Comparison of ENCODE assay signal across 12 cellular contexts in genomic region chr20:49894073-49894470, GRCh38. TPM values are rescaled to one million over a fixed set of nuclear protein-coding genes. Genes with fewer than 3 reads are reported as not detected.
A peak's percentile ranks its signal among the peaks of the same experiment; 100 is the strongest.
DNase-seq lines count a peak whose midpoint lies in the region; ATAC-seq and TF ChIP-seq lines count a peak whose summit lies in the region.
"Had no signal": no experiment of that assay in that cellular context is flagged by ENCODE, and none has a peak within 500 bp of the region (broad histone marks: within the 10 kb centered on the region; RNA-seq: fewer than 3 reads in every experiment).

No MANE protein-coding gene starts in this region.

- no peak overlapping the region for H3K4me3 Mint-ChIP-seq in activated T-helper 2 cell treated with anti-CD3 and anti-CD28 coated beads, Interferon-gamma antibody, Interleukin-2, Interleukin-4, amounts not matched to agents 10 μg/mL and 5 μg/mL and 100 μg/mL, durations not matched to agents 14 hours and 24 hours and 36 hours (ENCODE audit: low read depth)

- H4K91ac ChIP-seq in IMR-90 (ENCODE audit: insufficient read depth, low read depth, low read length), result no peak overlapping the region

- H3K36me3 Mint-ChIP-seq in activated T-helper 2 cell treated with anti-CD3 and anti-CD28 coated beads, Interferon-gamma antibody, Interleukin-2, Interleukin-4, amounts not matched to agents 10 μg/mL and 5 μg/mL and 100 μg/mL, durations not matched to agents 14 hours and 24 hours and 36 hours (ENCODE audit: low read depth), result peaks cover 14% of the 10 kb centered on the region

- H3K27me3 Mint-ChIP-seq in activated T-helper 2 cell treated with anti-CD3 and anti-CD28 coated beads, Interferon-gamma antibody, Interleukin-2, Interleukin-4, amounts not matched to agents 10 μg/mL and 5 μg/mL and 100 μg/mL, durations not matched to agents 14 hours and 24 hours and 36 hours (ENCODE audit: low read depth), result no peaks in the 10 kb centered on the region

- peaks cover 15% of the 10 kb centered on the region for H3K4me1 Mint-ChIP-seq in activated T-helper 2 cell treated with anti-CD3 and anti-CD28 coated beads, Interferon-gamma antibody, Interleukin-2, Interleukin-4, amounts not matched to agents 10 μg/mL and 5 μg/mL and 100 μg/mL, durations not matched to agents 14 hours and 24 hours and 36 hours (ENCODE audit: low read depth)

- H3K27me3 ChIP-seq in IMR-90 (ENCODE audit: control insufficient read depth, insufficient read depth, low read length), result no peaks in the 10 kb centered on the region
- H3K27me3 ChIP-seq: esophagus squamous epithelium had no signal

- H3K79me1 ChIP-seq in IMR-90 (ENCODE audit: low read depth in 1 of 2, low read length in 2 of 2), result peaks cover 0 to 4% of the 10 kb centered on the region in 2 experiments; a peak in 1 of 4 replicates

- H3K23ac ChIP-seq in IMR-90 (ENCODE audit: low read depth, low read length), result peak overlapping the region; percentile 3; the same call in 1 of the 2 replicates

- no peak overlapping the region for H3K27ac ChIP-seq in IMR-90 (ENCODE audit: insufficient read depth, low read length)

- peak overlapping the region; percentile 84 for H3K27ac Mint-ChIP-seq in activated T-helper 2 cell treated with anti-CD3 and anti-CD28 coated beads, Interferon-gamma antibody, Interleukin-2, Interleukin-4, amounts not matched to agents 10 μg/mL and 5 μg/mL and 100 μg/mL, durations not matched to agents 14 hours and 24 hours and 36 hours

- H3K9me1 ChIP-seq in IMR-90 (ENCODE audit: insufficient read depth, low read length), result no peaks in the 10 kb centered on the region

- no peak overlapping the region for H3K4ac ChIP-seq in IMR-90 (ENCODE audit: low read depth, low read length)

- H4K20me1 ChIP-seq in IMR-90 (ENCODE audit: insufficient read depth, low read length), result no peaks in the 10 kb centered on the region

- no peak overlapping the region for H2AK9ac ChIP-seq in IMR-90 (replicated peaks; ENCODE audit: low read depth, low read length, poor library complexity)

- TF ChIP-seq CTCF in IMR-90 (conservative IDR thresholded peaks at IDR 0.05; ENCODE audit: low read depth, low read length), result no peak

- H3K14ac ChIP-seq in IMR-90 (replicated peaks; ENCODE audit: low read depth, low read length), result no peak overlapping the region; the same call in 1 of the 2 replicates

- no peak overlapping the region for H2BK120ac ChIP-seq in IMR-90 (ENCODE audit: low read depth, low read length)

- no peak overlapping the region for H4K5ac ChIP-seq in IMR-90 (ENCODE audit: low read depth, low read length)

- no peak overlapping the region for H3K18ac ChIP-seq in IMR-90 (ENCODE audit: low read depth, low read length)

- H3K9me3 Mint-ChIP-seq in activated T-helper 2 cell treated with anti-CD3 and anti-CD28 coated beads, Interferon-gamma antibody, Interleukin-2, Interleukin-4, amounts not matched to agents 10 μg/mL and 5 μg/mL and 100 μg/mL, durations not matched to agents 14 hours and 24 hours and 36 hours, result no peaks in the 10 kb centered on the region

- no peak overlapping the region for H3K56ac ChIP-seq in IMR-90 (ENCODE audit: extremely low read depth, insufficient read depth, low read length)

- peak overlapping the region; percentile 60 for H3K4me2 ChIP-seq in IMR-90 (ENCODE audit: low read depth, low read length)

- no peak overlapping the region for H3K4me3 ChIP-seq in IMR-90 (ENCODE audit: insufficient read depth, low read depth, low read length)

- no peak overlapping the region for H2BK20ac ChIP-seq in IMR-90 (ENCODE audit: low read depth, low read length)

- no TSS peak for BruUV-seq in IMR-90 (replicated peaks; lab: Mats Ljungman, UMichigan)

- H2BK5ac ChIP-seq in IMR-90 (ENCODE audit: low read depth, low read length, poor library complexity, severe bottlenecking), result no peak overlapping the region

- H2BK15ac ChIP-seq in IMR-90 (ENCODE audit: low read depth, low read length), result no peak overlapping the region

- dilution Hi-C loops in IMR-90 (cut with HindIII; ENCODE audit: low sequenced_read_pairs, unreplicated experiment), result no loop called here

- H4K8ac ChIP-seq in IMR-90 (ENCODE audit: low read depth in 2 of 2, low read length in 2 of 2), result no peak overlapping the region

- intact Hi-C loops in IMR-90 (cut with micrococcal nuclease), result no loop called here
- intact Hi-C loops in activated T-helper 2 cell treated with anti-CD3 and anti-CD28 coated beads, Interferon-gamma antibody, Interleukin-2, Interleukin-4, amounts not matched to agents 10 μg/mL and 5 μg/mL and 100 μg/mL, durations not matched to agents 14 hours and 24 hours and 36 hours (cut with micrococcal nuclease), result no loop called here

- TF ChIP-seq POLR2A in IMR-90 (IDR thresholded peaks at IDR 0.05; ENCODE audit: low read depth, low read length), result no peak

- peak; percentile 14 for DNase-seq in activated T-cell treated with anti-CD3 and anti-CD28 coated beads for 24 hours (ENCODE audit: low read depth)
- no peak for DNase-seq in activated T-cell treated with anti-CD3 and anti-CD28 coated beads, Interleukin-2, amount 50 U/mL, for 1 hour
- DNase-seq in IMR-90, result no peak
- no peak for DNase-seq in activated T-helper 2 cell treated with anti-CD3 and anti-CD28 coated beads, Interferon-gamma antibody, Interleukin-2, Interleukin-4, amounts not matched to agents 10 μg/mL and 5 μg/mL and 100 μg/mL, durations not matched to agents 14 hours and 24 hours and 36 hours (ENCODE audit: low spot score)
- DNase-seq in stimulated activated CD4-positive, alpha-beta T cell treated with anti-CD3 and anti-CD28 coated beads, Interleukin-2, amount 100 ng/mL, for 24 hours, result peak; percentile 33 to 44
- no peak for DNase-seq in NCI-H2171 (lab: John Stamatoyannopoulos, UW)
- DNase-seq in AML-193 (lab: John Stamatoyannopoulos, UW), result no peak
- no peak for DNase-seq in HEK293T (ENCODE audit: extremely low spot score)
- DNase-seq: activated CD8-positive, alpha-beta memory T cell treated with anti-CD3 and anti-CD28 coated beads for 24 hours; central memory CD4-positive, alpha-beta T cell; esophagus squamous epithelium; GF-D8 had no signal

- WGBS in IMR-90 (ENCODE audit: extremely low coverage in 2 of 2, insufficient read length in 1 of 2), 2 experiments, result no CpG with 5 or more reads among the region's 6 CpGs

- POLR2A ChIA-PET in IMR-90 (lab: Charles Lee; ENCODE audit: unreplicated experiment) (no interaction called here), HEK293T (lab: Yijun Ruan, JAX) (no interaction called here)

- in situ Hi-C loops in IMR-90 (cut with MboI; ENCODE audit: low sequenced_read_pairs), result no loop called here

- no peak overlapping the region for H3K9ac ChIP-seq in IMR-90 (ENCODE audit: low read depth, low read length)

- H3K4me1 ChIP-seq in IMR-90 (ENCODE audit: control insufficient read depth, insufficient read depth, low read length), result peaks cover 20% of the 10 kb centered on the region

- CTCF ChIA-PET in IMR-90 (lab: Yijun Ruan, JAX) (no interaction called here), HEK293T (lab: Yijun Ruan, JAX) (interaction anchor here (0.9 to 1.7 kb wide), 2 partner anchors 9 to 16 kb away, joined by 3 to 4 read pairs; no protein-coding TSS in a partner anchor)

- 0 out of 2 replicates have a peak, but pooled peaks cover 1% of the 10 kb centered on the region for H3K36me3 ChIP-seq in IMR-90 (ENCODE audit: control insufficient read depth, insufficient read depth, low read length)

- ATAC-seq in IMR-90 (ENCODE audit: low read depth), result no peak

- no peak overlapping the region for H2AFZ ChIP-seq in IMR-90 (replicated peaks; ENCODE audit: low read length, poor library complexity)

- TF ChIP-seq RAD21 in IMR-90 (IDR thresholded peaks at IDR 0.05; ENCODE audit: low read length), result no peak

- H3K9me3 ChIP-seq in IMR-90 (ENCODE audit: control insufficient read depth, insufficient read depth, low read length), result no peaks in the 10 kb centered on the region
- H3K9me3 ChIP-seq: esophagus squamous epithelium had no signal

- no peak overlapping the region for H2AK5ac ChIP-seq in IMR-90 (ENCODE audit: low read depth, low read length)

TF ChIP-seq in IMR-90, 13 proteins besides CTCF, POLR2A, EP300 and RAD21:
- no peak for TF ChIP-seq RCOR1 (IDR thresholded peaks at IDR 0.05; ENCODE audit: insufficient replicate concordance, low read length)

TF ChIP-seq in HEK293T, 16 proteins besides CTCF, POLR2A, EP300 and RAD21:
- TF ChIP-seq HDGF (IDR thresholded peaks at IDR 0.05; ENCODE audit: borderline replicate concordance) (no peak), NFRKB (IDR thresholded peaks at IDR 0.05) (no peak), L3MBTL2 (conservative IDR thresholded peaks at IDR 0.05) (no peak), LEF1 (IDR thresholded peaks at IDR 0.05; ENCODE audit: borderline replicate concordance) (no peak), FOXK2 (IDR thresholded peaks at IDR 0.05) (no peak)
TF ChIP-seq in HEK293T: peak in this region for 0.

RNA-seq across cellular contexts. Expression of gene SPATA2, which starts 21.3 kb away (rescaled TPM):
- 1.3 and 1.4 TPM in 2 replicates for total RNA-seq in IMR-90 (2012; rRNA removed)
- polyA plus RNA-seq in IMR-90 (2012; rRNA removed), result 4.4 and 4.5 TPM in 2 replicates
- 3.5 and 5.8 TPM in 2 replicates for polyA plus RNA-seq in IMR-90 (2012; cell fraction: cytosol; rRNA removed)
- polyA plus RNA-seq in IMR-90 (2012; cell fraction: nucleus; rRNA removed; ENCODE audit: low replicate concordance), result 5.9 and 9.4 TPM in 2 replicates
- 8.3 and 8.5 TPM in 2 replicates for total RNA-seq in activated T-helper 2 cell treated with anti-CD3 and anti-CD28 coated beads, Interferon-gamma antibody, Interleukin-2, Interleukin-4, amounts not matched to agents 10 μg/mL and 5 μg/mL and 100 μg/mL, durations not matched to agents 14 hours and 24 hours and 36 hours

RNA-seq across cellular contexts. Expression of gene RNF114, which starts 42.1 kb away (rescaled TPM):
- 44.6 and 49.7 TPM in 2 replicates for total RNA-seq in IMR-90 (2012; rRNA removed)
- polyA plus RNA-seq in IMR-90 (2012; rRNA removed), result 55.0 and 62.3 TPM in 2 replicates
- polyA plus RNA-seq in IMR-90 (2012; cell fraction: cytosol; rRNA removed), result 122 and 166 TPM in 2 replicates
- 88.0 and 111 TPM in 2 replicates for polyA plus RNA-seq in IMR-90 (2012; cell fraction: nucleus; rRNA removed; ENCODE audit: low replicate concordance)
- 64.0 and 67.6 TPM in 2 replicates for total RNA-seq in activated T-helper 2 cell treated with anti-CD3 and anti-CD28 coated beads, Interferon-gamma antibody, Interleukin-2, Interleukin-4, amounts not matched to agents 10 μg/mL and 5 μg/mL and 100 μg/mL, durations not matched to agents 14 hours and 24 hours and 36 hours

Comparison
In these comparisons a context has a peak if more than half of its experiments do, and no peak if none do; other contexts are left out.
1. DNase-seq: peak in activated T-cell treated with anti-CD3 and anti-CD28 coated beads for 24 hours (single experiment) and stimulated activated CD4-positive, alpha-beta T cell treated with anti-CD3 and anti-CD28 coated beads, Interleukin-2, amount 100 ng/mL, for 24 hours (2 of 2); none in activated T-cell treated with anti-CD3 and anti-CD28 coated beads, Interleukin-2, amount 50 U/mL, for 1 hour (single experiment), IMR-90 (single experiment), activated T-helper 2 cell treated with anti-CD3 and anti-CD28 coated beads, Interferon-gamma antibody, Interleukin-2, Interleukin-4, amounts not matched to agents 10 μg/mL and 5 μg/mL and 100 μg/mL, durations not matched to agents 14 hours and 24 hours and 36 hours (single experiment), NCI-H2171 (single experiment), AML-193 (0 of 2) and HEK293T (single experiment).